Comparison of ENCODE assay signal across 19 cellular contexts in genomic region chr15:55879181-55879580, GRCh38.
DNase-seq lines count a peak whose midpoint lies in the region; ATAC-seq and TF ChIP-seq lines count a peak whose summit lies in the region.
"Had no signal": no experiment of that assay in that cellular context is flagged by ENCODE, and none has a peak within 500 bp of the region (broad histone marks: within the 10 kb centered on the region; RNA-seq: fewer than 3 reads in every experiment).

No MANE protein-coding gene starts in this region.

- TF ChIP-seq POLR2A in sigmoid colon (IDR thresholded peaks at IDR 0.05), result no peak

- TF ChIP-seq EP300 in sigmoid colon (IDR thresholded peaks at IDR 0.05), result no peak

- ATAC-seq in left lung, result no peak
- ATAC-seq: HepG2 had no signal

- H3K4me3 Mint-ChIP-seq in mesothelial cell of epicardium, result no peak overlapping the region
- H3K4me3 Mint-ChIP-seq: CD14-positive monocyte, HFFc6 had no signal

- peaks cover 20% of the 10 kb centered on the region for H3K36me3 Mint-ChIP-seq in mesothelial cell of epicardium

- H3K36me3 ChIP-seq in sigmoid colon (no peaks in the 10 kb centered on the region), left lung (no peaks in the 10 kb centered on the region)

- peaks cover 0 to 6% (median 2%) of the 10 kb centered on the region in 4 donors for H3K4me1 ChIP-seq in sigmoid colon
- no peaks in the 10 kb centered on the region for H3K4me1 ChIP-seq in left lung

- H3K9me3 ChIP-seq in sigmoid colon (no peaks in the 10 kb centered on the region), left lung (no peaks in the 10 kb centered on the region)

- no peak overlapping the region for H3K4me3 ChIP-seq in sigmoid colon
- H3K4me3 ChIP-seq in left lung, result no peak overlapping the region

- H3K4me1 Mint-ChIP-seq in mesothelial cell of epicardium, result peaks cover 18% of the 10 kb centered on the region
- H3K4me1 Mint-ChIP-seq: CD14-positive monocyte had no signal

- no peaks in the 10 kb centered on the region for H3K27me3 ChIP-seq in sigmoid colon
- no peaks in the 10 kb centered on the region for H3K27me3 ChIP-seq in left lung

- H3K27ac ChIP-seq in sigmoid colon (no peak overlapping the region), left lung (no peak overlapping the region)
- H3K27ac ChIP-seq: RWPE1 had no signal

- DNase-seq in AG20443 (ENCODE audit: low spot score), result peak; percentile 15
- peak; percentile 10 for DNase-seq in M059J (ENCODE audit: low read depth)
- DNase-seq in dermis blood vessel endothelial cell, result peak; percentile 37
- no peak for DNase-seq in mesothelial cell of epicardium (ENCODE audit: low spot score in 2 of 2, unreplicated experiment in 2 of 2)
- no peak for DNase-seq in sigmoid colon
- DNase-seq in NCI-H187 (lab: John Stamatoyannopoulos, UW), result no peak
- DNase-seq in T-helper 9 cell, result no peak
- no peak for DNase-seq in left lung
- DNase-seq: AML-193, DND-41, HFFc6, KG1, NCI-H1417, NCI-H187 treated with DMSO at 0.1 percent for 48 hours, NCI-H2227 treated with DMSO at 0.1 percent for 48 hours, NCI-H524 had no signal

- no peaks in the 10 kb centered on the region for H3K27me3 Mint-ChIP-seq in mesothelial cell of epicardium (ENCODE audit: low read depth)

- H3K9me3 Mint-ChIP-seq in mesothelial cell of epicardium, result peaks cover 11% of the 10 kb centered on the region
- H3K9me3 Mint-ChIP-seq: HFFc6 had no signal

- H3K27ac Mint-ChIP-seq in mesothelial cell of epicardium, result peak overlapping the region; percentile 62
- H3K27ac Mint-ChIP-seq: HFFc6 had no signal

- TF ChIP-seq CTCF in mesothelial cell of epicardium (IDR thresholded peaks at IDR 0.05; ENCODE audit: unreplicated experiment), result no peak
- no peak for TF ChIP-seq CTCF in sigmoid colon (IDR thresholded peaks at IDR 0.05)
- TF ChIP-seq CTCF in left lung (IDR thresholded peaks at IDR 0.05), result no peak

- intact Hi-C loops in sigmoid colon (cut with DNase I) (no loop called here), left lung (cut with DNase I) (no loop called here)

Comparison
In these comparisons a context has a peak if more than half of its experiments do, and no peak if none do; other contexts are left out.
1. DNase-seq: peak in AG20443 (single experiment), M059J (single experiment) and dermis blood vessel endothelial cell (single experiment); none in mesothelial cell of epicardium (0 of 2), sigmoid colon (single experiment), NCI-H187 (0 of 2), T-helper 9 cell (single experiment) and left lung (0 of 2).